Comparison of ENCODE assay signal across 1 cellular context in the genomic region with DNA sequence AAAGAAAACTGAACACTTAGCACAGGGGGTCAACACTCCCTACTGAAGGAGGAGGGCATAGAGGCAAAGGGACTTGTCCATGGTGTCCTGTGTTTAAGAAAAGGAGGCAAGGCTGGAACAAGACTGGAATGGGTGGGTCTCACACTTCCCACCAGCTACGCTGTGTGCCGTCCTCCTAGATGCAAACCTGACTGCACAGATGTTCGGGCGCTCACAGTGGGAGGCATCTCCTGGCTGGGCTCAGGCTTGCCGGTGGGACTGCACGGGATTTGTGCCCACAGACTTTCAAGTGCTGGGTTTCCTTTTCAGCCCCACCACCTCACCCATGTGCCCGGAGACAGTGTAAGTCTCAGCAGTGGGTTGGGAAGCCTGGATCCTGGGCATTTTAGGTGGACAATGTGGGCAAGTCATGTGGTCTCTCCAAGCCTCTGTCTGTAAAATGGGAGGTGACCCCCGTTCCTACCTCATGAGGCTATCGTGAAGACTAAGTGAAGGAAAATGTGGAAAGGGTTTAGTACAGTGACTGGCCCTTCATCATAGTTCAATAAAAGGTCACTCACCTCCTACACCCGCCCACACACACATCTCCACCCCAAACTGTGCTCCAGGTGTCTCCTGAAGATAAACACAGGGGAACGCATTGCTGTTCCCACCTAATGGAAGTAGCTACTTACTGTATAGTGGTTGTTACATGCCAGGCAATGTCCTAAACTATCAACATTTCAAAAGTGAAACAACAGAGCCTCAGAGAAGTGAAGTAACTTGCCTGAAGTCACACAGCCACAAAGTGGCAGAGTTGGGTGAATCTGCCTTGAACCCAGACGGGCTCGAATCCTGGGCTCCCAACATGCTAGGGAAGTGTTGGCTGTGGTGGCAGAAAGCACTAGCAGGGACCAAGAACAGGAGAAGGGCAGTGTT.
TF ChIP-seq lines count a peak whose summit lies in the region.

No MANE protein-coding gene starts in this region.

TF ChIP-seq in K562, 482 proteins besides CTCF, POLR2A, EP300 and RAD21 (continued from another document and continues in another):
- TF ChIP-seq, protein P1, sequence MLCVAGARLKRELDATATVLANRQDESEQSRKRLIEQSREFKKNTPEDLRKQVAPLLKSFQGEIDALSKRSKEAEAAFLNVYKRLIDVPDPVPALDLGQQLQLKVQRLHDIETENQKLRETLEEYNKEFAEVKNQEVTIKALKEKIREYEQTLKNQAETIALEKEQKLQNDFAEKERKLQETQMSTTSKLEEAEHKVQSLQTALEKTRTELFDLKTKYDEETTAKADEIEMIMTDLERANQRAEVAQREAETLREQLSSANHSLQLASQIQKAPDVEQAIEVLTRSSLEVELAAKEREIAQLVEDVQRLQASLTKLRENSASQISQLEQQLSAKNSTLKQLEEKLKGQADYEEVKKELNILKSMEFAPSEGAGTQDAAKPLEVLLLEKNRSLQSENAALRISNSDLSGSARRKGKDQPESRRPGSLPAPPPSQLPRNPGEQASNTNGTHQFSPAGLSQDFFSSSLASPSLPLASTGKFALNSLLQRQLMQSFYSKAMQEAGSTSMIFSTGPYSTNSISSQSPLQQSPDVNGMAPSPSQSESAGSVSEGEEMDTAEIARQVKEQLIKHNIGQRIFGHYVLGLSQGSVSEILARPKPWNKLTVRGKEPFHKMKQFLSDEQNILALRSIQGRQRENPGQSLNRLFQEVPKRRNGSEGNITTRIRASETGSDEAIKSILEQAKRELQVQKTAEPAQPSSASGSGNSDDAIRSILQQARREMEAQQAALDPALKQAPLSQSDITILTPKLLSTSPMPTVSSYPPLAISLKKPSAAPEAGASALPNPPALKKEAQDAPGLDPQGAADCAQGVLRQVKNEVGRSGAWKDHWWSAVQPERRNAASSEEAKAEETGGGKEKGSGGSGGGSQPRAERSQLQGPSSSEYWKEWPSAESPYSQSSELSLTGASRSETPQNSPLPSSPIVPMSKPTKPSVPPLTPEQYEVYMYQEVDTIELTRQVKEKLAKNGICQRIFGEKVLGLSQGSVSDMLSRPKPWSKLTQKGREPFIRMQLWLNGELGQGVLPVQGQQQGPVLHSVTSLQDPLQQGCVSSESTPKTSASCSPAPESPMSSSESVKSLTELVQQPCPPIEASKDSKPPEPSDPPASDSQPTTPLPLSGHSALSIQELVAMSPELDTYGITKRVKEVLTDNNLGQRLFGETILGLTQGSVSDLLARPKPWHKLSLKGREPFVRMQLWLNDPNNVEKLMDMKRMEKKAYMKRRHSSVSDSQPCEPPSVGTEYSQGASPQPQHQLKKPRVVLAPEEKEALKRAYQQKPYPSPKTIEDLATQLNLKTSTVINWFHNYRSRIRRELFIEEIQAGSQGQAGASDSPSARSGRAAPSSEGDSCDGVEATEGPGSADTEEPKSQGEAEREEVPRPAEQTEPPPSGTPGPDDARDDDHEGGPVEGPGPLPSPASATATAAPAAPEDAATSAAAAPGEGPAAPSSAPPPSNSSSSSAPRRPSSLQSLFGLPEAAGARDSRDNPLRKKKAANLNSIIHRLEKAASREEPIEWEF (CRISPR knock-in tag; IDR thresholded peaks at IDR 0.05), result no peak
- peak; percentile 66 for TF ChIP-seq NFIC (IDR thresholded peaks at IDR 0.05)
- no peak for TF ChIP-seq ETV6 (IDR thresholded peaks at IDR 0.05; ENCODE audit: borderline replicate concordance in 1 of 2, low read depth in 2 of 2, low read length in 1 of 2)
- TF ChIP-seq ETV6 (CRISPR knock-in tag; IDR thresholded peaks at IDR 0.05; ENCODE audit: borderline replicate concordance), result no peak
- TF ChIP-seq, protein P2, sequence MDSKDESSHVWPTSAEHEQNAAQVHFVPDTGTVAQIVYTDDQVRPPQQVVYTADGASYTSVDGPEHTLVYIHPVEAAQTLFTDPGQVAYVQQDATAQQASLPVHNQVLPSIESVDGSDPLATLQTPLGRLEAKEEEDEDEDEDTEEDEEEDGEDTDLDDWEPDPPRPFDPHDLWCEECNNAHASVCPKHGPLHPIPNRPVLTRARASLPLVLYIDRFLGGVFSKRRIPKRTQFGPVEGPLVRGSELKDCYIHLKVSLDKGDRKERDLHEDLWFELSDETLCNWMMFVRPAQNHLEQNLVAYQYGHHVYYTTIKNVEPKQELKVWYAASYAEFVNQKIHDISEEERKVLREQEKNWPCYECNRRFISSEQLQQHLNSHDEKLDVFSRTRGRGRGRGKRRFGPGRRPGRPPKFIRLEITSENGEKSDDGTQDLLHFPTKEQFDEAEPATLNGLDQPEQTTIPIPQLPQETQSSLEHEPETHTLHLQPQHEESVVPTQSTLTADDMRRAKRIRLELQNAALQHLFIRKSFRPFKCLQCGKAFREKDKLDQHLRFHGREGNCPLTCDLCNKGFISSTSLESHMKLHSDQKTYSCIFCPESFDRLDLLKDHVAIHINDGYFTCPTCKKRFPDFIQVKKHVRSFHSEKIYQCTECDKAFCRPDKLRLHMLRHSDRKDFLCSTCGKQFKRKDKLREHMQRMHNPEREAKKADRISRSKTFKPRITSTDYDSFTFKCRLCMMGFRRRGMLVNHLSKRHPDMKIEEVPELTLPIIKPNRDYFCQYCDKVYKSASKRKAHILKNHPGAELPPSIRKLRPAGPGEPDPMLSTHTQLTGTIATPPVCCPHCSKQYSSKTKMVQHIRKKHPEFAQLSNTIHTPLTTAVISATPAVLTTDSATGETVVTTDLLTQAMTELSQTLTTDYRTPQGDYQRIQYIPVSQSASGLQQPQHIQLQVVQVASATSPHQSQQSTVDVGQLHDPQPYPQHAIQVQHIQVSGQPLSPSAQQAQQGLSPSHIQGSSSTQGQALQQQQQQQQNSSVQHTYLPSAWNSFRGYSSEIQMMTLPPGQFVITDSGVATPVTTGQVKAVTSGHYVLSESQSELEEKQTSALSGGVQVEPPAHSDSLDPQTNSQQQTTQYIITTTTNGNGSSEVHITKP (IDR thresholded peaks at IDR 0.05; ENCODE audit: partially characterized antibody), result no peak
- TF ChIP-seq MYBL2 (IDR thresholded peaks at IDR 0.05; ENCODE audit: low read depth), result peak; percentile 48
- TF ChIP-seq MYBL2 (CRISPR knock-in tag; IDR thresholded peaks at IDR 0.05; ENCODE audit: borderline replicate concordance), result no peak
- no peak for TF ChIP-seq NFIX (CRISPR knock-in tag; IDR thresholded peaks at IDR 0.05; ENCODE audit: low read depth)
- peak; percentile 78 for TF ChIP-seq SMARCA4 (IDR thresholded peaks at IDR 0.05)
- peak; percentile 73 for TF ChIP-seq HDAC3 (IDR thresholded peaks at IDR 0.05; ENCODE audit: borderline replicate concordance, partially characterized antibody)
- TF ChIP-seq GABPB1 (CRISPR knock-in tag; IDR thresholded peaks at IDR 0.05), result no peak
- TF ChIP-seq FOXK2 (conservative IDR thresholded peaks at IDR 0.05 in 1 of 2, IDR thresholded peaks at IDR 0.05 in 1 of 2; ENCODE audit: low read depth in 2 of 2), result peak; percentile 48 to 55; a peak in 2 of 4 replicates
- TF ChIP-seq NCOR1 (IDR thresholded peaks at IDR 0.05), result peak; percentile 89
- no peak for TF ChIP-seq WHSC1 (IDR thresholded peaks at IDR 0.05; ENCODE audit: low read length)
- TF ChIP-seq NR2C1 (IDR thresholded peaks at IDR 0.05), result peak; percentile 69
- TF ChIP-seq NR2C1 (tag; IDR thresholded peaks at IDR 0.05), result peak; percentile 23; the same call in 1 of the 2 replicates
- peak; percentile 33; the same call in 1 of the 2 replicates for TF ChIP-seq THRAP3 (IDR thresholded peaks at IDR 0.05; ENCODE audit: borderline replicate concordance)
- peak; percentile 26 for TF ChIP-seq NCOA4 (IDR thresholded peaks at IDR 0.05; ENCODE audit: partially characterized antibody)
- no peak for TF ChIP-seq ZNF551 (CRISPR knock-in tag; IDR thresholded peaks at IDR 0.05)
- TF ChIP-seq, protein P3, sequence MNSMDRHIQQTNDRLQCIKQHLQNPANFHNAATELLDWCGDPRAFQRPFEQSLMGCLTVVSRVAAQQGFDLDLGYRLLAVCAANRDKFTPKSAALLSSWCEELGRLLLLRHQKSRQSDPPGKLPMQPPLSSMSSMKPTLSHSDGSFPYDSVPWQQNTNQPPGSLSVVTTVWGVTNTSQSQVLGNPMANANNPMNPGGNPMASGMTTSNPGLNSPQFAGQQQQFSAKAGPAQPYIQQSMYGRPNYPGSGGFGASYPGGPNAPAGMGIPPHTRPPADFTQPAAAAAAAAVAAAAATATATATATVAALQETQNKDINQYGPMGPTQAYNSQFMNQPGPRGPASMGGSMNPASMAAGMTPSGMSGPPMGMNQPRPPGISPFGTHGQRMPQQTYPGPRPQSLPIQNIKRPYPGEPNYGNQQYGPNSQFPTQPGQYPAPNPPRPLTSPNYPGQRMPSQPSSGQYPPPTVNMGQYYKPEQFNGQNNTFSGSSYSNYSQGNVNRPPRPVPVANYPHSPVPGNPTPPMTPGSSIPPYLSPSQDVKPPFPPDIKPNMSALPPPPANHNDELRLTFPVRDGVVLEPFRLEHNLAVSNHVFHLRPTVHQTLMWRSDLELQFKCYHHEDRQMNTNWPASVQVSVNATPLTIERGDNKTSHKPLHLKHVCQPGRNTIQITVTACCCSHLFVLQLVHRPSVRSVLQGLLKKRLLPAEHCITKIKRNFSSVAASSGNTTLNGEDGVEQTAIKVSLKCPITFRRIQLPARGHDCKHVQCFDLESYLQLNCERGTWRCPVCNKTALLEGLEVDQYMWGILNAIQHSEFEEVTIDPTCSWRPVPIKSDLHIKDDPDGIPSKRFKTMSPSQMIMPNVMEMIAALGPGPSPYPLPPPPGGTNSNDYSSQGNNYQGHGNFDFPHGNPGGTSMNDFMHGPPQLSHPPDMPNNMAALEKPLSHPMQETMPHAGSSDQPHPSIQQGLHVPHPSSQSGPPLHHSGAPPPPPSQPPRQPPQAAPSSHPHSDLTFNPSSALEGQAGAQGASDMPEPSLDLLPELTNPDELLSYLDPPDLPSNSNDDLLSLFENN (IDR thresholded peaks at IDR 0.05; ENCODE audit: low read depth in 2 of 2, low read length in 2 of 2), result peak in 1 of 2 experiments; percentile 76; a peak in 2 of 4 replicates
- TF ChIP-seq ZNF707 (CRISPR knock-in tag; conservative IDR thresholded peaks at IDR 0.05), result no peak
- TF ChIP-seq HDGF (IDR thresholded peaks at IDR 0.05), result peak; percentile 89
- 0 out of 2 replicates have a peak, but pooled peaks have one; percentile 24 for TF ChIP-seq ZNF24 (IDR thresholded peaks at IDR 0.05)
- TF ChIP-seq, protein P4, sequence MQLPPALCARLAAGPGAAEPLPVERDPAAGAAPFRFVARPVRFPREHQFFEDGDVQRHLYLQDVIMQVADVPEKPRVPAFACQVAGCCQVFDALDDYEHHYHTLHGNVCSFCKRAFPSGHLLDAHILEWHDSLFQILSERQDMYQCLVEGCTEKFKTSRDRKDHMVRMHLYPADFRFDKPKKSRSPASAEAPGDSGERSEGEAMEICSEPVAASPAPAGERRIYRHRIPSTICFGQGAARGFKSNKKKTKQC (CRISPR knock-in tag; IDR thresholded peaks at IDR 0.05), result 0 out of 2 replicates have a peak, but pooled peaks have one; percentile 30
- TF ChIP-seq ZNF197 (CRISPR knock-in tag; IDR thresholded peaks at IDR 0.05; ENCODE audit: low read depth), result no peak
- peak; percentile 67; the same call in 1 of the 2 replicates for TF ChIP-seq NCOA1 (IDR thresholded peaks at IDR 0.05; ENCODE audit: low read depth)
- TF ChIP-seq EP400 (IDR thresholded peaks at IDR 0.05), result peak; percentile 35; the same call in 1 of the 2 replicates
- TF ChIP-seq, protein P5, sequence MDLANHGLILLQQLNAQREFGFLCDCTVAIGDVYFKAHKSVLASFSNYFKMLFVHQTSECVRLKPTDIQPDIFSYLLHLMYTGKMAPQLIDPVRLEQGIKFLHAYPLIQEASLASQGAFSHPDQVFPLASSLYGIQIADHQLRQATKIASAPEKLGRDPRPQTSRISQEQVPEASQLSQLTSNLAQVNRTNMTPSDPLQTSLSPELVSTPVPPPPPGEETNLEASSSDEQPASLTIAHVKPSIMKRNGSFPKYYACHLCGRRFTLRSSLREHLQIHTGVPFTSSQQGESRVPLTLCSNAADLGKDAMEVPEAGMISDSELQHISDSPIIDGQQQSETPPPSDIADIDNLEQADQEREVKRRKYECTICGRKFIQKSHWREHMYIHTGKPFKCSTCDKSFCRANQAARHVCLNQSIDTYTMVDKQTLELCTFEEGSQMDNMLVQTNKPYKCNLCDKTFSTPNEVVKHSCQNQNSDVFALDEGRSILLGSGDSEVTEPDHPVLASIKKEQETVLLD (IDR thresholded peaks at IDR 0.05), result peak; percentile 36
- peak; percentile 70; the same call in 1 of the 2 replicates for TF ChIP-seq MYNN (IDR thresholded peaks at IDR 0.05)
- no peak for TF ChIP-seq MYNN (CRISPR knock-in tag; IDR thresholded peaks at IDR 0.05)
- TF ChIP-seq MEIS2 (IDR thresholded peaks at IDR 0.05; ENCODE audit: partially characterized antibody), result peak; percentile 27
- TF ChIP-seq ZNF212 (CRISPR knock-in tag; IDR thresholded peaks at IDR 0.05), result no peak
- TF ChIP-seq TBP (optimal IDR thresholded peaks at IDR 0.05; ENCODE audit: low read depth, low read length), result peak; percentile 54
- TF ChIP-seq EHMT2 (IDR thresholded peaks at IDR 0.05), result 0 out of 2 replicates have a peak, but pooled peaks have one; percentile 4
- TF ChIP-seq SOX6 (IDR thresholded peaks at IDR 0.05), result peak; percentile 55; the same call in 1 of the 2 replicates
- no peak for TF ChIP-seq ZNF695 (CRISPR knock-in tag; IDR thresholded peaks at IDR 0.05)
- no peak for TF ChIP-seq SPI1 (IDR thresholded peaks at IDR 0.05; ENCODE audit: borderline replicate concordance, low read depth, low read length)
- TF ChIP-seq SIN3A (IDR thresholded peaks at IDR 0.05; ENCODE audit: borderline replicate concordance in 2 of 2, control insufficient read depth in 1 of 2, low read depth in 2 of 2, low read length in 2 of 2), result peak in 1 of 2 experiments; percentile 62; a peak in 2 of 4 replicates
- TF ChIP-seq KDM1A (IDR thresholded peaks at IDR 0.05), result peak; percentile 91 to 96
- TF ChIP-seq RNF2 (IDR thresholded peaks at IDR 0.05), result peak; percentile 87; the same call in 1 of the 2 replicates
- TF ChIP-seq ZNF263 (CRISPR knock-in tag; IDR thresholded peaks at IDR 0.05; ENCODE audit: borderline replicate concordance), result peak; percentile 48; the same call in 1 of the 2 replicates
- TF ChIP-seq, protein P6, sequence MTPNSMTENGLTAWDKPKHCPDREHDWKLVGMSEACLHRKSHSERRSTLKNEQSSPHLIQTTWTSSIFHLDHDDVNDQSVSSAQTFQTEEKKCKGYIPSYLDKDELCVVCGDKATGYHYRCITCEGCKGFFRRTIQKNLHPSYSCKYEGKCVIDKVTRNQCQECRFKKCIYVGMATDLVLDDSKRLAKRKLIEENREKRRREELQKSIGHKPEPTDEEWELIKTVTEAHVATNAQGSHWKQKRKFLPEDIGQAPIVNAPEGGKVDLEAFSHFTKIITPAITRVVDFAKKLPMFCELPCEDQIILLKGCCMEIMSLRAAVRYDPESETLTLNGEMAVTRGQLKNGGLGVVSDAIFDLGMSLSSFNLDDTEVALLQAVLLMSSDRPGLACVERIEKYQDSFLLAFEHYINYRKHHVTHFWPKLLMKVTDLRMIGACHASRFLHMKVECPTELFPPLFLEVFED (CRISPR knock-in tag; conservative IDR thresholded peaks at IDR 0.05), result no peak
- no peak for TF ChIP-seq RFX5 (IDR thresholded peaks at IDR 0.05; ENCODE audit: low read depth, low read length)
- peak; percentile 90 for TF ChIP-seq HDAC2 (IDR thresholded peaks at IDR 0.05)
- peak; percentile 94 for TF ChIP-seq CBFA2T3 (IDR thresholded peaks at IDR 0.05)
- peak; percentile 82 for TF ChIP-seq STAT5A (IDR thresholded peaks at IDR 0.05; ENCODE audit: borderline replicate concordance, low read length)
- no peak for TF ChIP-seq ATF1 (CRISPR knock-in tag; IDR thresholded peaks at IDR 0.05)
- 0 out of 2 replicates have a peak, but pooled peaks have one; percentile 8 for TF ChIP-seq ATF1 (tag; IDR thresholded peaks at IDR 0.05)
- TF ChIP-seq MCM2 (IDR thresholded peaks at IDR 0.05; ENCODE audit: low read depth), result no peak
- peak; percentile 44 for TF ChIP-seq TAF1 (IDR thresholded peaks at IDR 0.05; ENCODE audit: control insufficient read depth, extremely low read depth, insufficient read depth, low read length, severe bottlenecking)
- peak; percentile 39; the same call in 1 of the 2 replicates for TF ChIP-seq GATA2 (CRISPR knock-in tag; IDR thresholded peaks at IDR 0.05)
- peak; percentile 85; the same call in 1 of the 2 replicates for TF ChIP-seq CBX1 (IDR thresholded peaks at IDR 0.05; ENCODE audit: low read depth)
